ENCODE assay signal across 1 cellular context in the genomic region with DNA sequence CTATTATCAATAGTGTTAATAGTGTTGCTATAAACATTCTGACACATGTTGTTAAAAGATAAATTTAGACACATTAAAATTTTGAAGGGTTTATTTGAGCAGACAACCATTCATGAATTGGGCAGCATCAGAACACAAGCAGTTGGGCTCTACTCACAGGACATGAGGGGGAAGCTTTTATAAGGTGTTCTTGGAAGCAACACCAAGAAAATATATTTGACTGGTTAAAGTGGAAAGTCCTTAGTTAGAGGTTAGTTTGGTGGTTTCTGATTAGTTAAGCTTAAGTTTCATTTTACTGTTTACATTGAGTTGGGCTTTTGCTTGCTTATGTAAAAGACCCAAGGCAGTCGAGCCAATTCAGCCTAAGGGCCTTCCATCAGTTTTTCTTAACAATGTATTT.
TF ChIP-seq lines count a peak whose summit lies in the region.

No MANE protein-coding gene starts in this region.

TF ChIP-seq in GM12878, 131 proteins besides CTCF, POLR2A, EP300 and RAD21 (continued from another document):
- TF ChIP-seq E2F8 (IDR thresholded peaks at IDR 0.05; ENCODE audit: low read depth, partially characterized antibody) = no peak
- TF ChIP-seq FOS (IDR thresholded peaks at IDR 0.05; ENCODE audit: borderline replicate concordance, extremely low read depth, insufficient read length) = no peak
- TF ChIP-seq PML (IDR thresholded peaks at IDR 0.05; ENCODE audit: low read length) = no peak
- TF ChIP-seq NR2C2 (IDR thresholded peaks at IDR 0.05; ENCODE audit: borderline replicate concordance, control insufficient read depth, insufficient read length, low read depth) = no peak
- TF ChIP-seq E4F1 (IDR thresholded peaks at IDR 0.05; ENCODE audit: borderline replicate concordance, partially characterized antibody) = no peak
- no peak for TF ChIP-seq ZNF687 (IDR thresholded peaks at IDR 0.05)
- no peak for TF ChIP-seq CREM (IDR thresholded peaks at IDR 0.05; ENCODE audit: low read depth)
- no peak for TF ChIP-seq TCF7 (IDR thresholded peaks at IDR 0.05; ENCODE audit: borderline replicate concordance)
- TF ChIP-seq CBX3 (IDR thresholded peaks at IDR 0.05; ENCODE audit: borderline replicate concordance, low read depth) = no peak
- TF ChIP-seq, protein P1, sequence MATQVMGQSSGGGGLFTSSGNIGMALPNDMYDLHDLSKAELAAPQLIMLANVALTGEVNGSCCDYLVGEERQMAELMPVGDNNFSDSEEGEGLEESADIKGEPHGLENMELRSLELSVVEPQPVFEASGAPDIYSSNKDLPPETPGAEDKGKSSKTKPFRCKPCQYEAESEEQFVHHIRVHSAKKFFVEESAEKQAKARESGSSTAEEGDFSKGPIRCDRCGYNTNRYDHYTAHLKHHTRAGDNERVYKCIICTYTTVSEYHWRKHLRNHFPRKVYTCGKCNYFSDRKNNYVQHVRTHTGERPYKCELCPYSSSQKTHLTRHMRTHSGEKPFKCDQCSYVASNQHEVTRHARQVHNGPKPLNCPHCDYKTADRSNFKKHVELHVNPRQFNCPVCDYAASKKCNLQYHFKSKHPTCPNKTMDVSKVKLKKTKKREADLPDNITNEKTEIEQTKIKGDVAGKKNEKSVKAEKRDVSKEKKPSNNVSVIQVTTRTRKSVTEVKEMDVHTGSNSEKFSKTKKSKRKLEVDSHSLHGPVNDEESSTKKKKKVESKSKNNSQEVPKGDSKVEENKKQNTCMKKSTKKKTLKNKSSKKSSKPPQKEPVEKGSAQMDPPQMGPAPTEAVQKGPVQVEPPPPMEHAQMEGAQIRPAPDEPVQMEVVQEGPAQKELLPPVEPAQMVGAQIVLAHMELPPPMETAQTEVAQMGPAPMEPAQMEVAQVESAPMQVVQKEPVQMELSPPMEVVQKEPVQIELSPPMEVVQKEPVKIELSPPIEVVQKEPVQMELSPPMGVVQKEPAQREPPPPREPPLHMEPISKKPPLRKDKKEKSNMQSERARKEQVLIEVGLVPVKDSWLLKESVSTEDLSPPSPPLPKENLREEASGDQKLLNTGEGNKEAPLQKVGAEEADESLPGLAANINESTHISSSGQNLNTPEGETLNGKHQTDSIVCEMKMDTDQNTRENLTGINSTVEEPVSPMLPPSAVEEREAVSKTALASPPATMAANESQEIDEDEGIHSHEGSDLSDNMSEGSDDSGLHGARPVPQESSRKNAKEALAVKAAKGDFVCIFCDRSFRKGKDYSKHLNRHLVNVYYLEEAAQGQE (IDR thresholded peaks at IDR 0.05; ENCODE audit: low read depth, low read length) = no peak
